ENCODE assay signal across 11 cellular contexts in the genomic region with DNA sequence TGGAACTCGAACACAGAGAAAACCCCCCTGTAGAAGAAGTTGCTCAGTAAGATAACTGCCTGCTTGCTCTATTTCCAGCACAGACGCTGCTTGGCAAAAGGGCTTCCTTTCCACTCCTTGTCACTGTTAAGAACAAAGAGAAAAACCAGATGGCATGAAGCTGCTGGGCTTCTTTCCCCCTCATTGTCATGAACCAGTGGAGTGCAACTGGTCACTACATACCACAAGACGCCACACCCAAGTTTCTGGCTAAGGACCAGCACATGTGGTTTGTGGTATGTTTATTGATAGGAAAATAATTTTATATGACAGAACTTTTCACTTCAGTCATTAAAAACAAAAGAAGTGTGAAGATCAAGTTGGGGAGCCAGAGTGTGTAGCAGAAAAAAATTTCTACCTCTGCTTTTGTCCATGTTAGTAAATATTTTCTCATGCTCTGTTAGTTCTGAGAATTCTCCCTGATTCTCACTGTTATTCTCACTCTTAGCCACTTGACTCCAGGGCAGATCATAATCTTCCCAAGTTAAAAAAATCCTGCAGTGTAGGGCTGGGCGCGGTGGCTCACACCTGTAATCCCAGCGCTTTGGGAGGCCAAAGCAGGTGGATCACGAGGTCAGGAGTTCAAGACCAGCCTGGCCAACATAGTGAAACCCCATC. TPM values are rescaled to one million over a fixed set of nuclear protein-coding genes. Genes with fewer than 3 reads are reported as not detected.
DNase-seq lines count a peak whose midpoint lies in the region; ATAC-seq and TF ChIP-seq lines count a peak whose summit lies in the region.
"Had no signal": no experiment of that assay in that cellular context is flagged by ENCODE, and none has a peak within 500 bp of the region (broad histone marks: within the 10 kb centered on the region; RNA-seq: fewer than 3 reads in every experiment).

No MANE protein-coding gene starts in this region.

- no peak for TF ChIP-seq POLR2A in thyroid gland (IDR thresholded peaks at IDR 0.05)

- H3K27ac ChIP-seq in heart right ventricle (peak overlapping the region in 7 of 10 donors; percentile 31 to 64 (median 50)), thyroid gland (peak overlapping the region; percentile 65 to 90 (median 85))

- TF ChIP-seq CTCF in heart right ventricle (IDR thresholded peaks at IDR 0.05) (no peak), thyroid gland (IDR thresholded peaks at IDR 0.05) (no peak), omental fat pad (IDR thresholded peaks at IDR 0.05) (no peak)

- DNase-seq in T-helper 2 cell treated with Interferon-gamma antibody and Interleukin-4, amounts not matched to agents 5 μg/mL and 100 μg/mL, for 36 hours (ENCODE audit: low spot score), result no peak
- DNase-seq in T-helper 2 cell (no peak), heart right ventricle (peak in 1 of 2 donors; percentile 38), thyroid gland (peak; percentile 80 to 82), omental fat pad (ENCODE audit: low spot score) (no peak)
- no peak for DNase-seq in activated T-helper 1 cell treated with anti-CD3 and anti-CD28 coated beads, Interleukin-12 subunit alpha, Interleukin-12 subunit beta, Interleukin-2, Interleukin-4 antibody, amounts not matched to agents 30 ng/mL and 10 ng/mL and 1 ng/mL, durations not matched to agents 14 hours and 24 hours and 36 hours (ENCODE audit: low spot score)
- DNase-seq in activated CD4-positive, alpha-beta T cell treated with anti-CD3 and anti-CD28 coated beads, Interleukin-2, amount 50 U/mL, for 4 hours, result no peak
- DNase-seq: stimulated activated CD4-positive, alpha-beta T cell treated with anti-CD3 and anti-CD28 coated beads, Interleukin-4, amount 100 ng/mL, for 24 hours had no signal

- H3K36me3 Mint-ChIP-seq in T-helper 2 cell treated with Interferon-gamma antibody and Interleukin-4, amounts not matched to agents 5 μg/mL and 100 μg/mL, for 36 hours (ENCODE audit: low read depth), result peaks cover 8% of the 10 kb centered on the region
- peaks cover 9% of the 10 kb centered on the region for H3K36me3 Mint-ChIP-seq in activated T-helper 1 cell treated with anti-CD3 and anti-CD28 coated beads, Interleukin-12 subunit alpha, Interleukin-12 subunit beta, Interleukin-2, Interleukin-4 antibody, amounts not matched to agents 30 ng/mL and 10 ng/mL and 1 ng/mL, durations not matched to agents 14 hours and 24 hours and 36 hours (ENCODE audit: low read depth)

- no peaks in the 10 kb centered on the region for H3K9me3 Mint-ChIP-seq in T-helper 2 cell treated with Interferon-gamma antibody and Interleukin-4, amounts not matched to agents 5 μg/mL and 100 μg/mL, for 36 hours
- H3K9me3 Mint-ChIP-seq in activated T-helper 1 cell treated with anti-CD3 and anti-CD28 coated beads, Interleukin-12 subunit alpha, Interleukin-12 subunit beta, Interleukin-2, Interleukin-4 antibody, amounts not matched to agents 30 ng/mL and 10 ng/mL and 1 ng/mL, durations not matched to agents 14 hours and 24 hours and 36 hours, result no peaks in the 10 kb centered on the region
- H3K9me3 Mint-ChIP-seq: activated T-helper 2 cell treated with anti-CD3 and anti-CD28 coated beads, Interferon-gamma antibody, Interleukin-2, Interleukin-4, amounts not matched to agents 10 μg/mL and 5 μg/mL and 100 μg/mL, durations not matched to agents 14 hours and 24 hours and 36 hours had no signal

- H3K27ac Mint-ChIP-seq in T-helper 2 cell treated with Interferon-gamma antibody and Interleukin-4, amounts not matched to agents 5 μg/mL and 100 μg/mL, for 36 hours, result peak overlapping the region; percentile 21
- H3K27ac Mint-ChIP-seq in activated T-helper 1 cell treated with anti-CD3 and anti-CD28 coated beads, Interleukin-12 subunit alpha, Interleukin-12 subunit beta, Interleukin-2, Interleukin-4 antibody, amounts not matched to agents 30 ng/mL and 10 ng/mL and 1 ng/mL, durations not matched to agents 14 hours and 24 hours and 36 hours, result peak overlapping the region; percentile 40

- H3K4me1 Mint-ChIP-seq in T-helper 2 cell treated with Interferon-gamma antibody and Interleukin-4, amounts not matched to agents 5 μg/mL and 100 μg/mL, for 36 hours (ENCODE audit: low read depth), result peaks cover 36% of the 10 kb centered on the region
- peaks cover 34% of the 10 kb centered on the region for H3K4me1 Mint-ChIP-seq in activated T-helper 1 cell treated with anti-CD3 and anti-CD28 coated beads, Interleukin-12 subunit alpha, Interleukin-12 subunit beta, Interleukin-2, Interleukin-4 antibody, amounts not matched to agents 30 ng/mL and 10 ng/mL and 1 ng/mL, durations not matched to agents 14 hours and 24 hours and 36 hours (ENCODE audit: low read depth)

- H3K27me3 ChIP-seq in heart right ventricle, result no peaks in the 10 kb centered on the region
- H3K27me3 ChIP-seq in thyroid gland, result no peaks in the 10 kb centered on the region

- H3K9me3 ChIP-seq in heart right ventricle (no peaks in the 10 kb centered on the region), thyroid gland (no peaks in the 10 kb centered on the region)

- no peak overlapping the region for H3K4me3 Mint-ChIP-seq in T-helper 2 cell treated with Interferon-gamma antibody and Interleukin-4, amounts not matched to agents 5 μg/mL and 100 μg/mL, for 36 hours
- H3K4me3 Mint-ChIP-seq in activated T-helper 1 cell treated with anti-CD3 and anti-CD28 coated beads, Interleukin-12 subunit alpha, Interleukin-12 subunit beta, Interleukin-2, Interleukin-4 antibody, amounts not matched to agents 30 ng/mL and 10 ng/mL and 1 ng/mL, durations not matched to agents 14 hours and 24 hours and 36 hours, result no peak overlapping the region

- intact Hi-C loops in activated T-helper 1 cell treated with anti-CD3 and anti-CD28 coated beads, Interleukin-12 subunit alpha, Interleukin-12 subunit beta, Interleukin-2, Interleukin-4 antibody, amounts not matched to agents 30 ng/mL and 10 ng/mL and 1 ng/mL, durations not matched to agents 14 hours and 24 hours and 36 hours (cut with micrococcal nuclease), result no loop called here
- intact Hi-C loops in heart right ventricle (cut with DNase I), result no loop called here
- intact Hi-C loops in thyroid gland (cut with DNase I), result no loop called here

- no peaks in the 10 kb centered on the region for H3K27me3 Mint-ChIP-seq in T-helper 2 cell treated with Interferon-gamma antibody and Interleukin-4, amounts not matched to agents 5 μg/mL and 100 μg/mL, for 36 hours (ENCODE audit: low read depth)
- no peaks in the 10 kb centered on the region for H3K27me3 Mint-ChIP-seq in activated T-helper 1 cell treated with anti-CD3 and anti-CD28 coated beads, Interleukin-12 subunit alpha, Interleukin-12 subunit beta, Interleukin-2, Interleukin-4 antibody, amounts not matched to agents 30 ng/mL and 10 ng/mL and 1 ng/mL, durations not matched to agents 14 hours and 24 hours and 36 hours (ENCODE audit: insufficient read depth)

- no peak overlapping the region for H3K4me3 ChIP-seq in heart right ventricle
- H3K4me3 ChIP-seq in thyroid gland (replicated peaks in 1 of 3), result no peak overlapping the region

- peaks cover 0 to 17% (median 0%) of the 10 kb centered on the region in 9 donors for H3K36me3 ChIP-seq in heart right ventricle
- no peaks in the 10 kb centered on the region for H3K36me3 ChIP-seq in thyroid gland

- ATAC-seq in heart right ventricle, result peak in 7 of 8 donors; percentile 68 to 85 (median 76)
- ATAC-seq in HG03175 (IDR thresholded peaks at IDR 0.05; ENCODE audit: unreplicated experiment), result no peak
- no peak for ATAC-seq in omental fat pad (ENCODE audit: low FRiP score)
- ATAC-seq: Panc1 had no signal

- WGBS in heart right ventricle, 2 donors, result 51 to 58% methylated on average over 7 of the region's 7 CpGs
- 43 to 44% methylated on average over 7 of the region's 7 CpGs for WGBS in thyroid gland, 2 donors

- peaks cover 12 to 76% (median 57%) of the 10 kb centered on the region in 9 donors for H3K4me1 ChIP-seq in heart right ventricle
- peaks cover 68 to 83% of the 10 kb centered on the region in 2 donors for H3K4me1 ChIP-seq in thyroid gland

RNA-seq across cellular contexts. Expression of a gene that starts 37.9 kb away (rescaled TPM):
- 103 and 107 TPM in 2 replicates for total RNA-seq in activated T-helper 1 cell treated with anti-CD3 and anti-CD28 coated beads, Interleukin-12 subunit alpha, Interleukin-12 subunit beta, Interleukin-2, Interleukin-4 antibody, amounts not matched to agents 30 ng/mL and 10 ng/mL and 1 ng/mL, durations not matched to agents 14 hours and 24 hours and 36 hours
- total RNA-seq in heart right ventricle, result 10 to 100 TPM; 40.2 to 52.1 (median 45.2) TPM
- polyA plus RNA-seq in heart right ventricle, result 10 to 100 TPM; 27.7 to 73.6 TPM
- 100 to 1,000 TPM in 3 of 4 donors, 10 to 100 TPM in 1; 91.9 to 156 (median 120) TPM for total RNA-seq in thyroid gland
- 100 to 1,000 TPM in 2 of 4 donors, 10 to 100 TPM in 2; 83.8 to 153 (median 103) TPM for total RNA-seq in omental fat pad

RNA-seq across cellular contexts. Expression of a gene that starts 42.3 kb away (rescaled TPM):
- total RNA-seq in activated T-helper 1 cell treated with anti-CD3 and anti-CD28 coated beads, Interleukin-12 subunit alpha, Interleukin-12 subunit beta, Interleukin-2, Interleukin-4 antibody, amounts not matched to agents 30 ng/mL and 10 ng/mL and 1 ng/mL, durations not matched to agents 14 hours and 24 hours and 36 hours, result 58.4 and 61.4 TPM in 2 replicates
- total RNA-seq in heart right ventricle (10 to 100 TPM; 14.4 to 18.1 (median 15.8) TPM), thyroid gland (10 to 100 TPM; 16.3 to 64.7 (median 25.7) TPM), omental fat pad (10 to 100 TPM; 12.7 to 22.7 (median 15.2) TPM)
- polyA plus RNA-seq in heart right ventricle, result 10 to 100 TPM; 10.4 to 11.9 TPM

Comparison
In these comparisons a context has a peak if more than half of its experiments do, and no peak if none do; other contexts are left out.
1. DNase-seq: peak in thyroid gland (2 of 2); none in T-helper 2 cell treated with Interferon-gamma antibody and Interleukin-4, amounts not matched to agents 5 μg/mL and 100 μg/mL, for 36 hours (single experiment), T-helper 2 cell (0 of 5), activated T-helper 1 cell treated with anti-CD3 and anti-CD28 coated beads, Interleukin-12 subunit alpha, Interleukin-12 subunit beta, Interleukin-2, Interleukin-4 antibody, amounts not matched to agents 30 ng/mL and 10 ng/mL and 1 ng/mL, durations not matched to agents 14 hours and 24 hours and 36 hours (single experiment), omental fat pad (single experiment) and activated CD4-positive, alpha-beta T cell treated with anti-CD3 and anti-CD28 coated beads, Interleukin-2, amount 50 U/mL, for 4 hours (0 of 2).
2. ATAC-seq: peak in heart right ventricle (7 of 8); none in HG03175 (single experiment) and omental fat pad (single experiment).